Comparison of ENCODE assay signal across 2 cellular contexts in the genomic region with DNA sequence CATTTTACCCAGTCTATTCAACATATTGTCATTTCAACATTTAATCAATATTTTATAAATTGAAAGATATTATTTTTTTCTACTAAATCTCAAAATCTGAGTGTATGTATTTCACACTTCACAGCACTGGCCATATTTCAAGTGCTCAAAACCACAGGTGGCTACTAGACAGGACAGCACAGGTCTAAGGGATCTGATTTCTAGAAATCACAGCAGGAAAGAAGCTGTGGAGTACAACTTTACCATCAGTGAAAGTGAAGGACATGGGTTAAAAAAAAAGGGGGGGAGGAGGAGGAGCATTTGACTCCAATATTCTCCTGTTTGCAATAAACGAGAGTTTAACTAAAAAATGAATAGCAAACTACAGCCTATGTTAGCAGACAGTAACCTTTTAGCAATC.
TF ChIP-seq lines count a peak whose summit lies in the region.

No MANE protein-coding gene starts in this region.

TF ChIP-seq in HEK293, 187 proteins besides CTCF, POLR2A, EP300 and RAD21:
- TF ChIP-seq ZNF610 (tag by site-specific recombination; IDR thresholded peaks at IDR 0.05; ENCODE audit: borderline replicate concordance) (no peak), GFI1B (tag by site-specific recombination; IDR thresholded peaks at IDR 0.05) (peak; percentile 66; the same call in 1 of the 2 replicates), OSR2 (tag by site-specific recombination; IDR thresholded peaks at IDR 0.05) (0 out of 2 replicates have a peak, but pooled peaks have one; percentile 31), SETDB1 (IDR thresholded peaks at IDR 0.05; ENCODE audit: insufficient read length, low read length) (no peak), ZNF660 (tag by site-specific recombination; IDR thresholded peaks at IDR 0.05) (no peak), SCRT1 (tag by site-specific recombination; IDR thresholded peaks at IDR 0.05; ENCODE audit: borderline replicate concordance) (0 out of 2 replicates have a peak, but pooled peaks have one; percentile 32), ZIC2 (tag by site-specific recombination; IDR thresholded peaks at IDR 0.05) (peak; percentile 61; the same call in 1 of the 2 replicates), ZNF624 (tag by site-specific recombination; IDR thresholded peaks at IDR 0.05) (no peak), PRDM1 (tag by site-specific recombination; IDR thresholded peaks at IDR 0.05) (peak; percentile 49; the same call in 1 of the 2 replicates), ZNF394 (tag by site-specific recombination; IDR thresholded peaks at IDR 0.05; ENCODE audit: borderline replicate concordance) (no peak), ZFP41 (tag by site-specific recombination; IDR thresholded peaks at IDR 0.05; ENCODE audit: borderline replicate concordance) (no peak), SCRT2 (tag by site-specific recombination; IDR thresholded peaks at IDR 0.05) (peak; percentile 76), ZNF169 (tag by site-specific recombination; IDR thresholded peaks at IDR 0.05) (no peak), WT1 (tag by site-specific recombination; IDR thresholded peaks at IDR 0.05) (no peak), ZSCAN30 (tag by site-specific recombination; IDR thresholded peaks at IDR 0.05) (peak; percentile 60; the same call in 1 of the 2 replicates), OVOL3 (tag by site-specific recombination; IDR thresholded peaks at IDR 0.05) (no peak), ZNF202 (tag by site-specific recombination; IDR thresholded peaks at IDR 0.05; ENCODE audit: borderline replicate concordance) (no peak)
- TF ChIP-seq, protein P1, sequence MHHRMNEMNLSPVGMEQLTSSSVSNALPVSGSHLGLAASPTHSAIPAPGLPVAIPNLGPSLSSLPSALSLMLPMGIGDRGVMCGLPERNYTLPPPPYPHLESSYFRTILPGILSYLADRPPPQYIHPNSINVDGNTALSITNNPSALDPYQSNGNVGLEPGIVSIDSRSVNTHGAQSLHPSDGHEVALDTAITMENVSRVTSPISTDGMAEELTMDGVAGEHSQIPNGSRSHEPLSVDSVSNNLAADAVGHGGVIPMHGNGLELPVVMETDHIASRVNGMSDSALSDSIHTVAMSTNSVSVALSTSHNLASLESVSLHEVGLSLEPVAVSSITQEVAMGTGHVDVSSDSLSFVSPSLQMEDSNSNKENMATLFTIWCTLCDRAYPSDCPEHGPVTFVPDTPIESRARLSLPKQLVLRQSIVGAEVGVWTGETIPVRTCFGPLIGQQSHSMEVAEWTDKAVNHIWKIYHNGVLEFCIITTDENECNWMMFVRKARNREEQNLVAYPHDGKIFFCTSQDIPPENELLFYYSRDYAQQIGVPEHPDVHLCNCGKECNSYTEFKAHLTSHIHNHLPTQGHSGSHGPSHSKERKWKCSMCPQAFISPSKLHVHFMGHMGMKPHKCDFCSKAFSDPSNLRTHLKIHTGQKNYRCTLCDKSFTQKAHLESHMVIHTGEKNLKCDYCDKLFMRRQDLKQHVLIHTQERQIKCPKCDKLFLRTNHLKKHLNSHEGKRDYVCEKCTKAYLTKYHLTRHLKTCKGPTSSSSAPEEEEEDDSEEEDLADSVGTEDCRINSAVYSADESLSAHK (tag by site-specific recombination; IDR thresholded peaks at IDR 0.05): no peak
- TF ChIP-seq, protein P2, sequence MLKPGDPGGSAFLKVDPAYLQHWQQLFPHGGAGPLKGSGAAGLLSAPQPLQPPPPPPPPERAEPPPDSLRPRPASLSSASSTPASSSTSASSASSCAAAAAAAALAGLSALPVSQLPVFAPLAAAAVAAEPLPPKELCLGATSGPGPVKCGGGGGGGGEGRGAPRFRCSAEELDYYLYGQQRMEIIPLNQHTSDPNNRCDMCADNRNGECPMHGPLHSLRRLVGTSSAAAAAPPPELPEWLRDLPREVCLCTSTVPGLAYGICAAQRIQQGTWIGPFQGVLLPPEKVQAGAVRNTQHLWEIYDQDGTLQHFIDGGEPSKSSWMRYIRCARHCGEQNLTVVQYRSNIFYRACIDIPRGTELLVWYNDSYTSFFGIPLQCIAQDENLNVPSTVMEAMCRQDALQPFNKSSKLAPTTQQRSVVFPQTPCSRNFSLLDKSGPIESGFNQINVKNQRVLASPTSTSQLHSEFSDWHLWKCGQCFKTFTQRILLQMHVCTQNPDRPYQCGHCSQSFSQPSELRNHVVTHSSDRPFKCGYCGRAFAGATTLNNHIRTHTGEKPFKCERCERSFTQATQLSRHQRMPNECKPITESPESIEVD (tag by site-specific recombination; IDR thresholded peaks at IDR 0.05): peak; percentile 51
- TF ChIP-seq, protein P3, sequence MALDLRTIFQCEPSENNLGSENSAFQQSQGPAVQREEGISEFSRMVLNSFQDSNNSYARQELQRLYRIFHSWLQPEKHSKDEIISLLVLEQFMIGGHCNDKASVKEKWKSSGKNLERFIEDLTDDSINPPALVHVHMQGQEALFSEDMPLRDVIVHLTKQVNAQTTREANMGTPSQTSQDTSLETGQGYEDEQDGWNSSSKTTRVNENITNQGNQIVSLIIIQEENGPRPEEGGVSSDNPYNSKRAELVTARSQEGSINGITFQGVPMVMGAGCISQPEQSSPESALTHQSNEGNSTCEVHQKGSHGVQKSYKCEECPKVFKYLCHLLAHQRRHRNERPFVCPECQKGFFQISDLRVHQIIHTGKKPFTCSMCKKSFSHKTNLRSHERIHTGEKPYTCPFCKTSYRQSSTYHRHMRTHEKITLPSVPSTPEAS (tag by site-specific recombination; IDR thresholded peaks at IDR 0.05): no peak
- TF ChIP-seq, protein P4, sequence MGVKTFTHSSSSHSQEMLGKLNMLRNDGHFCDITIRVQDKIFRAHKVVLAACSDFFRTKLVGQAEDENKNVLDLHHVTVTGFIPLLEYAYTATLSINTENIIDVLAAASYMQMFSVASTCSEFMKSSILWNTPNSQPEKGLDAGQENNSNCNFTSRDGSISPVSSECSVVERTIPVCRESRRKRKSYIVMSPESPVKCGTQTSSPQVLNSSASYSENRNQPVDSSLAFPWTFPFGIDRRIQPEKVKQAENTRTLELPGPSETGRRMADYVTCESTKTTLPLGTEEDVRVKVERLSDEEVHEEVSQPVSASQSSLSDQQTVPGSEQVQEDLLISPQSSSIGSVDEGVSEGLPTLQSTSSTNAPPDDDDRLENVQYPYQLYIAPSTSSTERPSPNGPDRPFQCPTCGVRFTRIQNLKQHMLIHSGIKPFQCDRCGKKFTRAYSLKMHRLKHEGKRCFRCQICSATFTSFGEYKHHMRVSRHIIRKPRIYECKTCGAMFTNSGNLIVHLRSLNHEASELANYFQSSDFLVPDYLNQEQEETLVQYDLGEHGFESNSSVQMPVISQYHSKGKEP (tag by site-specific recombination; IDR thresholded peaks at IDR 0.05): no peak

TF ChIP-seq in HepG2, 621 proteins besides CTCF, POLR2A, EP300 and RAD21:
- peak; percentile 79; the same call in 1 of the 2 replicates for TF ChIP-seq ZNF652 (CRISPR knock-in tag; IDR thresholded peaks at IDR 0.05; ENCODE audit: borderline replicate concordance, low read depth)
- TF ChIP-seq, protein P5, sequence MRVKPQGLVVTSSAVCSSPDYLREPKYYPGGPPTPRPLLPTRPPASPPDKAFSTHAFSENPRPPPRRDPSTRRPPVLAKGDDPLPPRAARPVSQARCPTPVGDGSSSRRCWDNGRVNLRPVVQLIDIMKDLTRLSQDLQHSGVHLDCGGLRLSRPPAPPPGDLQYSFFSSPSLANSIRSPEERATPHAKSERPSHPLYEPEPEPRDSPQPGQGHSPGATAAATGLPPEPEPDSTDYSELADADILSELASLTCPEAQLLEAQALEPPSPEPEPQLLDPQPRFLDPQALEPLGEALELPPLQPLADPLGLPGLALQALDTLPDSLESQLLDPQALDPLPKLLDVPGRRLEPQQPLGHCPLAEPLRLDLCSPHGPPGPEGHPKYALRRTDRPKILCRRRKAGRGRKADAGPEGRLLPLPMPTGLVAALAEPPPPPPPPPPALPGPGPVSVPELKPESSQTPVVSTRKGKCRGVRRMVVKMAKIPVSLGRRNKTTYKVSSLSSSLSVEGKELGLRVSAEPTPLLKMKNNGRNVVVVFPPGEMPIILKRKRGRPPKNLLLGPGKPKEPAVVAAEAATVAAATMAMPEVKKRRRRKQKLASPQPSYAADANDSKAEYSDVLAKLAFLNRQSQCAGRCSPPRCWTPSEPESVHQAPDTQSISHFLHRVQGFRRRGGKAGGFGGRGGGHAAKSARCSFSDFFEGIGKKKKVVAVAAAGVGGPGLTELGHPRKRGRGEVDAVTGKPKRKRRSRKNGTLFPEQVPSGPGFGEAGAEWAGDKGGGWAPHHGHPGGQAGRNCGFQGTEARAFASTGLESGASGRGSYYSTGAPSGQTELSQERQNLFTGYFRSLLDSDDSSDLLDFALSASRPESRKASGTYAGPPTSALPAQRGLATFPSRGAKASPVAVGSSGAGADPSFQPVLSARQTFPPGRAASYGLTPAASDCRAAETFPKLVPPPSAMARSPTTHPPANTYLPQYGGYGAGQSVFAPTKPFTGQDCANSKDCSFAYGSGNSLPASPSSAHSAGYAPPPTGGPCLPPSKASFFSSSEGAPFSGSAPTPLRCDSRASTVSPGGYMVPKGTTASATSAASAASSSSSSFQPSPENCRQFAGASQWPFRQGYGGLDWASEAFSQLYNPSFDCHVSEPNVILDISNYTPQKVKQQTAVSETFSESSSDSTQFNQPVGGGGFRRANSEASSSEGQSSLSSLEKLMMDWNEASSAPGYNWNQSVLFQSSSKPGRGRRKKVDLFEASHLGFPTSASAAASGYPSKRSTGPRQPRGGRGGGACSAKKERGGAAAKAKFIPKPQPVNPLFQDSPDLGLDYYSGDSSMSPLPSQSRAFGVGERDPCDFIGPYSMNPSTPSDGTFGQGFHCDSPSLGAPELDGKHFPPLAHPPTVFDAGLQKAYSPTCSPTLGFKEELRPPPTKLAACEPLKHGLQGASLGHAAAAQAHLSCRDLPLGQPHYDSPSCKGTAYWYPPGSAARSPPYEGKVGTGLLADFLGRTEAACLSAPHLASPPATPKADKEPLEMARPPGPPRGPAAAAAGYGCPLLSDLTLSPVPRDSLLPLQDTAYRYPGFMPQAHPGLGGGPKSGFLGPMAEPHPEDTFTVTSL (CRISPR knock-in tag; IDR thresholded peaks at IDR 0.05; ENCODE audit: borderline replicate concordance): no peak
- 0 out of 4 replicates have a peak, but pooled peaks of 1 of the 2 experiments have one; percentile 15 for TF ChIP-seq KLF16 (CRISPR knock-in tag; IDR thresholded peaks at IDR 0.05)
